1 cellular context compared by ENCODE assay signal in genomic region chr11:1839204-1839923, GRCh38.
TF ChIP-seq lines count a peak whose summit lies in the region.

No MANE protein-coding gene starts in this region.

TF ChIP-seq in HepG2, 621 proteins besides CTCF, POLR2A, EP300 and RAD21:
- TF ChIP-seq KDM5B (CRISPR knock-in tag; IDR thresholded peaks at IDR 0.05; ENCODE audit: borderline replicate concordance) (no peak), ZFX (CRISPR knock-in tag; IDR thresholded peaks at IDR 0.05; ENCODE audit: low read depth) (0 out of 2 replicates have a peak, but pooled peaks have one; percentile 8)
